ENCODE assay signal across 32 cellular contexts in the genomic region with DNA sequence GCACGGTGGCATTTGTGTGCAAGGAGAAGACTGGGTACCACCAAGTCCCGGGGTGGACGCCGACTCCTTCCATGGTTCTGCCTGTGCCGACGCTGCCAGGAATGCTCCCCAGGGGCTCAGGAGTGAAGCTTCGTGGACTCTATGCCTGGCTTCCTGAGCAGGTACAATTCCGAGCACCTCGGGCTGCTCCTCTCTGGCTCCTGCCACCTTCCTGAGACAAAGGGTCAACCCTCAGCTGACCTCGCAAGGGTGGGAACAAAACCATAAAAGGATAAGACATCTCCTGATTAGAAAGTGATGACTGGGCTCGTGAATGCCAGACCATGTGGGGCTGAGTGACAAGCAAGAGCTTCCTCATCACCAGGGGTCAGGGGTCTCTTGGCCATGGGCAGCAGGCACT. TPM values are rescaled to one million over a fixed set of nuclear protein-coding genes. Genes with fewer than 3 reads are reported as not detected.
DNase-seq lines count a peak whose midpoint lies in the region; ATAC-seq and TF ChIP-seq lines count a peak whose summit lies in the region.
"Had no signal": no experiment of that assay in that cellular context is flagged by ENCODE, and none has a peak within 500 bp of the region (broad histone marks: within the 10 kb centered on the region; RNA-seq: fewer than 3 reads in every experiment).

No MANE protein-coding gene starts in this region.

- no peak for TF ChIP-seq CTCF in cardiac muscle cell (IDR thresholded peaks at IDR 0.05; ENCODE audit: low read depth, low read length)
- no peak for TF ChIP-seq CTCF in lower lobe of right lung (IDR thresholded peaks at IDR 0.05)
- no peak for TF ChIP-seq CTCF in sigmoid colon (IDR thresholded peaks at IDR 0.05)

- H3K9me3 ChIP-seq in cardiac muscle cell (ENCODE audit: low read depth) (no peaks in the 10 kb centered on the region), lower lobe of right lung (no peaks in the 10 kb centered on the region), sigmoid colon (no peaks in the 10 kb centered on the region)
- H3K9me3 ChIP-seq: A549 had no signal

- H3K27me3 ChIP-seq in cardiac muscle cell: no peaks in the 10 kb centered on the region
- no peaks in the 10 kb centered on the region for H3K27me3 ChIP-seq in lower lobe of right lung (ENCODE audit: low read depth)
- H3K27me3 ChIP-seq in sigmoid colon: no peaks in the 10 kb centered on the region

- no peak overlapping the region for H3K4me3 ChIP-seq in cardiac muscle cell
- no peak overlapping the region for H3K4me3 ChIP-seq in lower lobe of right lung
- no peak overlapping the region for H3K4me3 ChIP-seq in sigmoid colon
- H3K4me3 ChIP-seq: A549 had no signal

- 86 to 90% methylated on average over 11 of the region's 11 CpGs for WGBS in sigmoid colon, 2 donors

- H3K4me1 ChIP-seq in cardiac muscle cell (ENCODE audit: low read depth): peaks cover 33% of the 10 kb centered on the region
- peaks cover 12% of the 10 kb centered on the region for H3K4me1 ChIP-seq in lower lobe of right lung
- H3K4me1 ChIP-seq in sigmoid colon: peaks cover 0 to 77% (median 75%) of the 10 kb centered on the region in 4 donors

- ATAC-seq in left cardiac atrium: no peak
- no peak for ATAC-seq in lower lobe of right lung
- ATAC-seq in HG03135 (IDR thresholded peaks at IDR 0.05; ENCODE audit: unreplicated experiment): no peak
- ATAC-seq: A549; left ventricle myocardium superior; natural killer cell; Panc1; stimulated activated effector memory CD8-positive, alpha-beta T cell treated with anti-CD3 and anti-CD28 coated beads, Interleukin-12 subunit alpha, Interleukin-12 subunit beta, amount 100 ng/mL, for 72 hours had no signal

- H3K27ac ChIP-seq in cardiac muscle cell: peak overlapping the region; percentile 53
- H3K27ac ChIP-seq in lower lobe of right lung: no peak overlapping the region
- H3K27ac ChIP-seq in sigmoid colon: peak overlapping the region; percentile 61 to 83 (median 78)

- peak in 1 of 2 donors; percentile 22 for DNase-seq in cardiac muscle cell (ENCODE audit: low read depth in 1 of 2, low spot score in 1 of 2)
- no peak for DNase-seq in left cardiac atrium
- peak; percentile 26 for DNase-seq in lower lobe of right lung
- DNase-seq in sigmoid colon: peak; percentile 44
- DNase-seq in DMS53 (lab: John Stamatoyannopoulos, UW): no peak
- no peak for DNase-seq in NCI-H1417 treated with DMSO at 0.1 percent for 48 hours (lab: John Stamatoyannopoulos, UW)
- DNase-seq in SKM-1 treated with dmso at 0.1 percent for 144 hours (lab: John Stamatoyannopoulos, UW; ENCODE audit: unreplicated experiment): no peak
- DNase-seq: activated CD4-positive, CD25-positive, alpha-beta regulatory T cell treated with anti-CD3 and anti-CD28 coated beads, Interleukin-2, amount 50 U/mL, for 72 hours; activated gamma-delta T cell treated with Interleukin-2 at 50 U/mL for 16 hours; activated T-cell treated with anti-CD3 and anti-CD28 coated beads, Interleukin-2, amount 50 U/mL, for 1 hour; AML-193; CD4-positive, alpha-beta memory T cell; GOT3; hypothalamus; immature natural killer cell; left ventricle myocardium superior; natural killer cell; NCI-H1092; NCI-H1930; NCI-H2227 treated with DMSO at 0.1 percent for 48 hours; NCI-H69; SIG-M5; stimulated activated CD4-positive, alpha-beta T cell treated with anti-CD3 and anti-CD28 coated beads, Interleukin-2, amount 100 ng/mL, for 48 hours had no signal

- H3K36me3 ChIP-seq in cardiac muscle cell: no peaks in the 10 kb centered on the region
- no peaks in the 10 kb centered on the region for H3K36me3 ChIP-seq in lower lobe of right lung
- no peaks in the 10 kb centered on the region for H3K36me3 ChIP-seq in sigmoid colon

- no peak for TF ChIP-seq EP300 in sigmoid colon (IDR thresholded peaks at IDR 0.05)

- intact Hi-C loops in left cardiac atrium (cut with DNase I) (no loop called here), lower lobe of right lung (cut with DNase I) (no loop called here), sigmoid colon (cut with DNase I) (no loop called here)

- TF ChIP-seq POLR2A in sigmoid colon (IDR thresholded peaks at IDR 0.05): no peak

RNA-seq across cellular contexts. Expression of gene CALML3, which starts 31.8 kb away (rescaled TPM):
- 0.04 TPM in 1 of 2 replicates, not detected in the other for total RNA-seq in cardiac muscle cell
- not detected in 2 replicates for polyA plus RNA-seq in cardiac muscle cell
- not detected for total RNA-seq in left cardiac atrium
- not detected for total RNA-seq in lower lobe of right lung
- total RNA-seq in sigmoid colon: not detected
- polyA plus RNA-seq in sigmoid colon: under 1 TPM in 1 of 3 donors, not detected in 2; 0.15 TPM
- total RNA-seq: CD4-positive, alpha-beta memory T cell; dermis microvascular lymphatic vessel endothelial cell; G401; left ventricle myocardium superior; mononuclear cell; natural killer cell; osteocyte; temporal lobe had no signal
- polyA plus RNA-seq: A549; CD4-positive, alpha-beta memory T cell; immature natural killer cell had no signal

RNA-seq across cellular contexts. Expression of gene CALML5, which starts 57.2 kb away (rescaled TPM):
- not detected in 2 replicates for total RNA-seq in cardiac muscle cell
- polyA plus RNA-seq in cardiac muscle cell: not detected in 2 replicates
- not detected for total RNA-seq in left cardiac atrium
- not detected for total RNA-seq in lower lobe of right lung
- total RNA-seq in sigmoid colon: not detected
- not detected for polyA plus RNA-seq in sigmoid colon
- total RNA-seq: CD4-positive, alpha-beta memory T cell; dermis microvascular lymphatic vessel endothelial cell; G401; left ventricle myocardium superior; mononuclear cell; natural killer cell; osteocyte; temporal lobe had no signal
- polyA plus RNA-seq: A549; CD4-positive, alpha-beta memory T cell; immature natural killer cell had no signal

Comparison
In these comparisons a context has a peak if more than half of its experiments do, and no peak if none do; other contexts are left out.
1. DNase-seq: peak in lower lobe of right lung (single experiment) and sigmoid colon (single experiment); none in left cardiac atrium (single experiment), DMS53 (single experiment), NCI-H1417 treated with DMSO at 0.1 percent for 48 hours (single experiment) and SKM-1 treated with dmso at 0.1 percent for 144 hours (single experiment).